In genomic region chr14:59254911-59255545, GRCh38 we compare ENCODE assay signal across 8 cellular contexts.
DNase-seq lines count a peak whose midpoint lies in the region; ATAC-seq and TF ChIP-seq lines count a peak whose summit lies in the region.

No MANE protein-coding gene starts in this region.

- peak; percentile 49 for DNase-seq in ELF-1 (ENCODE audit: low read depth, low spot score)
- no peak for DNase-seq in mammary epithelial cell
- DNase-seq in omental fat pad (ENCODE audit: low spot score) = no peak
- no peak for DNase-seq in CD4-positive, alpha-beta memory T cell
- DNase-seq in stimulated activated CD4-positive, alpha-beta T cell treated with anti-CD3 and anti-CD28 coated beads, Interleukin-4, amount 100 ng/mL, for 4 hours = no peak
- no peak for DNase-seq in DMS79 treated with DMSO at 0.1 percent for 48 hours (lab: John Stamatoyannopoulos, UW)
- no peak for DNase-seq in activated CD4-positive, alpha-beta T cell treated with anti-CD3 and anti-CD28 coated beads for 36 hours

- dilution Hi-C loops in mammary epithelial cell (cut with HindIII; ENCODE audit: low sequenced_read_pairs) = no loop called here

- TF ChIP-seq CTCF in mammary epithelial cell (conservative IDR thresholded peaks at IDR 0.05 in 1 of 2, IDR thresholded peaks at IDR 0.05 in 1 of 2; ENCODE audit: extremely low read depth in 1 of 2, insufficient read depth in 1 of 2, low read depth in 1 of 2, low read length in 2 of 2) (no peak), omental fat pad (IDR thresholded peaks at IDR 0.05) (no peak)

- H3K4me3 Mint-ChIP-seq in CD4-positive, alpha-beta memory T cell = no peak overlapping the region
- H3K4me3 Mint-ChIP-seq in activated CD4-positive, alpha-beta T cell treated with anti-CD3 and anti-CD28 coated beads for 36 hours = no peak overlapping the region

- no peak overlapping the region for H3K4me3 ChIP-seq in mammary epithelial cell (replicated peaks in 1 of 3; ENCODE audit: insufficient read depth in 1 of 3, low read depth in 2 of 3, low read length in 3 of 3)
- H3K4me3 ChIP-seq in CD4-positive, alpha-beta memory T cell (ENCODE audit: low read length in 2 of 2) = no peak overlapping the region

- no peak overlapping the region for H3K4me2 ChIP-seq in mammary epithelial cell (ENCODE audit: insufficient read depth, low read depth, low read length)

- no peaks in the 10 kb centered on the region for H3K9me3 ChIP-seq in mammary epithelial cell (replicated peaks; ENCODE audit: insufficient read depth, low read length)
- H3K9me3 ChIP-seq in CD4-positive, alpha-beta memory T cell (ENCODE audit: control insufficient read depth in 1 of 2, low read length in 2 of 2) = no peaks in the 10 kb centered on the region

- intact Hi-C loops in mammary epithelial cell (cut with micrococcal nuclease) = no loop called here
- intact Hi-C loops in CD4-positive, alpha-beta memory T cell (cut with micrococcal nuclease) = no loop called here
- intact Hi-C loops in activated CD4-positive, alpha-beta T cell treated with anti-CD3 and anti-CD28 coated beads for 36 hours (cut with DNase I, micrococcal nuclease) = no loop called here

- H4K20me1 ChIP-seq in mammary epithelial cell (ENCODE audit: insufficient read depth, low read length) = no peaks in the 10 kb centered on the region

- peak overlapping the region; percentile 24 for H2AFZ ChIP-seq in mammary epithelial cell (ENCODE audit: low read depth, low read length)

- H3K4me1 Mint-ChIP-seq in CD4-positive, alpha-beta memory T cell = peaks cover 4 to 7% (median 6%) of the 10 kb centered on the region in 4 donors
- no peaks in the 10 kb centered on the region for H3K4me1 Mint-ChIP-seq in activated CD4-positive, alpha-beta T cell treated with anti-CD3 and anti-CD28 coated beads for 36 hours

- H3K27me3 ChIP-seq in mammary epithelial cell (ENCODE audit: insufficient read depth, low read length) = no peaks in the 10 kb centered on the region
- no peaks in the 10 kb centered on the region for H3K27me3 ChIP-seq in CD4-positive, alpha-beta memory T cell (ENCODE audit: insufficient read depth, low read length)

- H3K9me3 Mint-ChIP-seq in CD4-positive, alpha-beta memory T cell = no peaks in the 10 kb centered on the region
- no peaks in the 10 kb centered on the region for H3K9me3 Mint-ChIP-seq in activated CD4-positive, alpha-beta T cell treated with anti-CD3 and anti-CD28 coated beads for 36 hours (ENCODE audit: low read depth)

- H3K36me3 Mint-ChIP-seq in CD4-positive, alpha-beta memory T cell = peaks cover 1 to 39% of the 10 kb centered on the region in 2 donors
- no peaks in the 10 kb centered on the region for H3K36me3 Mint-ChIP-seq in activated CD4-positive, alpha-beta T cell treated with anti-CD3 and anti-CD28 coated beads for 36 hours (ENCODE audit: low read depth)

- CTCF ChIA-PET in mammary epithelial cell (lab: Charles Lee; ENCODE audit: low non-redundant PET) = no interaction called here
- CTCF ChIA-PET in CD4-positive, alpha-beta memory T cell (lab: Charles Lee; ENCODE audit: partially characterized antibody) = no interaction called here
- CTCF ChIA-PET in activated CD4-positive, alpha-beta T cell treated with anti-CD3 and anti-CD28 coated beads for 36 hours (lab: Charles Lee) = no interaction called here

- H3K79me2 ChIP-seq in mammary epithelial cell (ENCODE audit: insufficient read depth, low read length) = peaks cover 65% of the 10 kb centered on the region

- H3K36me3 ChIP-seq in mammary epithelial cell (ENCODE audit: insufficient read depth, low read length) = no peaks in the 10 kb centered on the region
- no peaks in the 10 kb centered on the region for H3K36me3 ChIP-seq in CD4-positive, alpha-beta memory T cell (ENCODE audit: insufficient read depth, low read length)

- H3K27ac ChIP-seq in mammary epithelial cell (ENCODE audit: insufficient read depth, low read depth, low read length) = peak overlapping the region; percentile 24
- H3K27ac ChIP-seq in CD4-positive, alpha-beta memory T cell (ENCODE audit: low read depth, low read length) = no peak overlapping the region

- H3K27ac Mint-ChIP-seq in CD4-positive, alpha-beta memory T cell = no peak overlapping the region
- no peak overlapping the region for H3K27ac Mint-ChIP-seq in activated CD4-positive, alpha-beta T cell treated with anti-CD3 and anti-CD28 coated beads for 36 hours

- 77% methylated on average over 5 of the region's 5 CpGs for WGBS in mammary epithelial cell (ENCODE audit: low coverage, missing lambda C conversion rate)

- H3K9ac ChIP-seq in mammary epithelial cell (ENCODE audit: insufficient read depth, low read length) = no peak overlapping the region

- H3K27me3 Mint-ChIP-seq in CD4-positive, alpha-beta memory T cell = no peaks in the 10 kb centered on the region
- H3K27me3 Mint-ChIP-seq in activated CD4-positive, alpha-beta T cell treated with anti-CD3 and anti-CD28 coated beads for 36 hours = no peaks in the 10 kb centered on the region

- no TSS peak for BruUV-seq in mammary epithelial cell (replicated peaks; lab: Mats Ljungman, UMichigan)

- in situ Hi-C loops in mammary epithelial cell (cut with MboI; ENCODE audit: low sequenced_read_pairs in 2 of 2) = no loop called here

- POLR2A ChIA-PET in CD4-positive, alpha-beta memory T cell (lab: Charles Lee; ENCODE audit: partially characterized antibody) = no interaction called here
- POLR2A ChIA-PET in activated CD4-positive, alpha-beta T cell treated with anti-CD3 and anti-CD28 coated beads for 36 hours (lab: Charles Lee) = no interaction called here

- ATAC-seq in HG03135 (IDR thresholded peaks at IDR 0.05; ENCODE audit: unreplicated experiment) = peak; percentile 79
- peak; percentile 68 for ATAC-seq in omental fat pad (ENCODE audit: low FRiP score)
- no peak for ATAC-seq in activated CD4-positive, alpha-beta T cell treated with anti-CD3 and anti-CD28 coated beads for 36 hours

- H3K4me1 ChIP-seq in mammary epithelial cell (ENCODE audit: insufficient read depth, low read length) = peaks cover 10% of the 10 kb centered on the region
- H3K4me1 ChIP-seq in CD4-positive, alpha-beta memory T cell (ENCODE audit: insufficient read depth, low read length) = no peaks in the 10 kb centered on the region
